10 cellular contexts compared by ENCODE assay signal in genomic region chrX:25013593-25014365, GRCh38. TPM values are rescaled to one million over a fixed set of nuclear protein-coding genes. Genes with fewer than 3 reads are reported as not detected.
DNase-seq lines count a peak whose midpoint lies in the region; ATAC-seq, FAIRE-seq and TF ChIP-seq lines count a peak whose summit lies in the region.
"Had no signal": no experiment of that assay in that cellular context is flagged by ENCODE, and none has a peak within 500 bp of the region (broad histone marks: within the 10 kb centered on the region; RNA-seq: fewer than 3 reads in every experiment).

No MANE protein-coding gene starts in this region.

- H3K36me3 ChIP-seq in small intestine (ENCODE audit: control insufficient read depth in 2 of 2, insufficient read depth in 2 of 2, low read length in 2 of 2) (no peaks in the 10 kb centered on the region), body of pancreas (replicated peaks in 1 of 2; ENCODE audit: insufficient read depth in 1 of 2, low read depth in 2 of 2) (no peaks in the 10 kb centered on the region)

- TF ChIP-seq POLR2A in body of pancreas (IDR thresholded peaks at IDR 0.05): no peak

- no peak overlapping the region for H3K4me3 Mint-ChIP-seq in activated T-cell treated with anti-CD3 and anti-CD28 coated beads, Interleukin-2, amount 50 U/mL, for 24 hours
- H3K4me3 Mint-ChIP-seq in activated naive CD8-positive, alpha-beta T cell treated with anti-CD3 and anti-CD28 coated beads, Interleukin-2, amount 50 U/mL, for 24 hours: peak overlapping the region; percentile 24

- peaks cover 20% of the 10 kb centered on the region for H3K4me1 Mint-ChIP-seq in activated T-cell treated with anti-CD3 and anti-CD28 coated beads, Interleukin-2, amount 50 U/mL, for 24 hours (ENCODE audit: low read depth)
- peaks cover 10% of the 10 kb centered on the region for H3K4me1 Mint-ChIP-seq in activated naive CD8-positive, alpha-beta T cell treated with anti-CD3 and anti-CD28 coated beads, Interleukin-2, amount 50 U/mL, for 24 hours

- no peak overlapping the region for H3K27ac Mint-ChIP-seq in activated T-cell treated with anti-CD3 and anti-CD28 coated beads, Interleukin-2, amount 50 U/mL, for 24 hours
- H3K27ac Mint-ChIP-seq in activated naive CD8-positive, alpha-beta T cell treated with anti-CD3 and anti-CD28 coated beads, Interleukin-2, amount 50 U/mL, for 24 hours: no peak overlapping the region

- peaks cover 87% of the 10 kb centered on the region for H3K27me3 Mint-ChIP-seq in activated T-cell treated with anti-CD3 and anti-CD28 coated beads, Interleukin-2, amount 50 U/mL, for 24 hours
- peaks cover 72% of the 10 kb centered on the region for H3K27me3 Mint-ChIP-seq in activated naive CD8-positive, alpha-beta T cell treated with anti-CD3 and anti-CD28 coated beads, Interleukin-2, amount 50 U/mL, for 24 hours

- no peak for TF ChIP-seq CTCF in body of pancreas (IDR thresholded peaks at IDR 0.05)

- H3K9me3 Mint-ChIP-seq in activated T-cell treated with anti-CD3 and anti-CD28 coated beads, Interleukin-2, amount 50 U/mL, for 24 hours: no peaks in the 10 kb centered on the region
- no peaks in the 10 kb centered on the region for H3K9me3 Mint-ChIP-seq in activated naive CD8-positive, alpha-beta T cell treated with anti-CD3 and anti-CD28 coated beads, Interleukin-2, amount 50 U/mL, for 24 hours

- H3K27me3 ChIP-seq in small intestine (ENCODE audit: control insufficient read depth in 2 of 2, insufficient read depth in 2 of 2, low read length in 2 of 2): peaks cover 12 to 41% of the 10 kb centered on the region in 2 donors
- peaks cover 0 to 4% of the 10 kb centered on the region in 2 donors for H3K27me3 ChIP-seq in body of pancreas

- intact Hi-C loops in body of pancreas (cut with DNase I): no loop called here

- no peaks in the 10 kb centered on the region for H3K36me3 Mint-ChIP-seq in activated T-cell treated with anti-CD3 and anti-CD28 coated beads, Interleukin-2, amount 50 U/mL, for 24 hours (ENCODE audit: low read depth)
- H3K36me3 Mint-ChIP-seq in activated naive CD8-positive, alpha-beta T cell treated with anti-CD3 and anti-CD28 coated beads, Interleukin-2, amount 50 U/mL, for 24 hours (ENCODE audit: low read depth): no peaks in the 10 kb centered on the region

- peak; percentile 37 for DNase-seq in activated T-cell treated with anti-CD3 and anti-CD28 coated beads, Interleukin-2, amount 50 U/mL, for 24 hours
- no peak for DNase-seq in activated T-cell treated with anti-CD3 and anti-CD28 coated beads, Interleukin-2, amount 50 U/mL, for 1 hour
- DNase-seq in activated naive CD8-positive, alpha-beta T cell treated with anti-CD3 and anti-CD28 coated beads, Interleukin-2, amount 50 U/mL, for 24 hours: no peak
- DNase-seq in small intestine (peak; percentile 15), body of pancreas (no peak)
- DNase-seq: Right ventricle myocardium superior had no signal

- peak overlapping the region in 1 of 2 donors; percentile 55 for H3K4me3 ChIP-seq in small intestine (ENCODE audit: low read depth in 1 of 2, low read length in 2 of 2)
- no peak overlapping the region for H3K4me3 ChIP-seq in body of pancreas

- FAIRE-seq in small intestine (lab: Jason Lieb, UNC): no peak

- 3 to 46% (median 20%) methylated on average over 8 to 52 of the region's 52 CpGs for WGBS in small intestine, 3 donors
- WGBS in body of pancreas, 2 donors: 19 to 23% methylated on average over 7 to 10 of the region's 52 CpGs

- ATAC-seq in HG03432 (IDR thresholded peaks at IDR 0.05; ENCODE audit: unreplicated experiment) (peak; percentile 53), HG03196 (IDR thresholded peaks at IDR 0.05; ENCODE audit: unreplicated experiment) (no peak), body of pancreas (no peak), HG02970 (IDR thresholded peaks at IDR 0.05; ENCODE audit: low FRiP score, unreplicated experiment) (no peak)
- peak; percentile 14 for ATAC-seq in activated naive CD8-positive, alpha-beta T cell treated with anti-CD3 and anti-CD28 coated beads, Interleukin-2, amount 50 U/mL, for 24 hours

- H3K4me1 ChIP-seq in small intestine (ENCODE audit: control insufficient read depth in 2 of 2, insufficient read depth in 1 of 2, low read depth in 1 of 2, low read length in 1 of 2): no peaks in the 10 kb centered on the region
- peaks cover 11% of the 10 kb centered on the region for H3K4me1 ChIP-seq in body of pancreas

- no peak overlapping the region for H3K27ac ChIP-seq in small intestine (ENCODE audit: low read depth in 1 of 2, low read length in 1 of 2)
- H3K27ac ChIP-seq in body of pancreas: no peak overlapping the region

- H3K9me3 ChIP-seq in small intestine (ENCODE audit: control insufficient read depth, low read depth) (no peaks in the 10 kb centered on the region), body of pancreas (no peaks in the 10 kb centered on the region)

RNA-seq across cellular contexts. Expression of gene ARX, which starts 2.0 kb away (rescaled TPM):
- polyA plus RNA-seq in small intestine: under 1 TPM; 0.27 to 0.45 (median 0.31) TPM
- total RNA-seq in body of pancreas: 1 to 10 TPM in 1 of 2 donors, not detected in 1; 1.0 TPM
- total RNA-seq: mucosa of gallbladder, Right ventricle myocardium superior had no signal

Comparison
In these comparisons a context has a peak if more than half of its experiments do, and no peak if none do; other contexts are left out.
1. DNase-seq: peak in activated T-cell treated with anti-CD3 and anti-CD28 coated beads, Interleukin-2, amount 50 U/mL, for 24 hours (single experiment) and small intestine (single experiment); none in activated T-cell treated with anti-CD3 and anti-CD28 coated beads, Interleukin-2, amount 50 U/mL, for 1 hour (single experiment), activated naive CD8-positive, alpha-beta T cell treated with anti-CD3 and anti-CD28 coated beads, Interleukin-2, amount 50 U/mL, for 24 hours (single experiment) and body of pancreas (0 of 4).
2. ATAC-seq: peak in HG03432 (single experiment) and activated naive CD8-positive, alpha-beta T cell treated with anti-CD3 and anti-CD28 coated beads, Interleukin-2, amount 50 U/mL, for 24 hours (single experiment); none in HG03196 (single experiment), body of pancreas (single experiment) and HG02970 (single experiment).